9 cellular contexts compared by ENCODE assay signal in genomic region chr12:26701604-26702215, GRCh38.
DNase-seq lines count a peak whose midpoint lies in the region; ATAC-seq and TF ChIP-seq lines count a peak whose summit lies in the region.
"Had no signal": no experiment of that assay in that cellular context is flagged by ENCODE, and none has a peak within 500 bp of the region (broad histone marks: within the 10 kb centered on the region; RNA-seq: fewer than 3 reads in every experiment).

No MANE protein-coding gene starts in this region.

- H3K4me1 ChIP-seq in KMS-11 (ENCODE audit: low read depth, poor library complexity, severe bottlenecking) (no peaks in the 10 kb centered on the region), stomach (peaks cover 13 to 25% (median 19%) of the 10 kb centered on the region in 4 donors)

- H3K79me2 ChIP-seq in KMS-11 (ENCODE audit: insufficient read depth, low read depth): no peaks in the 10 kb centered on the region

- peak; percentile 15 for DNase-seq in DMS153 treated with DMSO at 0.1 percent for 48 hours (lab: John Stamatoyannopoulos, UW; ENCODE audit: unreplicated experiment)
- peak; percentile 57 for DNase-seq in SK-N-DZ (ENCODE audit: low spot score)
- DNase-seq in fibroblast of the conjunctiva (ENCODE audit: low read depth): peak; percentile 33
- DNase-seq in stomach: no peak

- H3K4me2 ChIP-seq in KMS-11: no peak overlapping the region

- no peak for TF ChIP-seq POLR2A in stomach (IDR thresholded peaks at IDR 0.05)

- H3K27ac ChIP-seq in KMS-11 (no peak overlapping the region), stomach (no peak overlapping the region)

- H3K27me3 ChIP-seq in KMS-11 (ENCODE audit: insufficient read depth, low read depth): no peaks in the 10 kb centered on the region
- H3K27me3 ChIP-seq in stomach: no peaks in the 10 kb centered on the region

- no peaks in the 10 kb centered on the region for H3K9me3 ChIP-seq in stomach

- intact Hi-C loops in stomach (cut with DNase I; ENCODE audit: low total_unique reads): no loop called here

- no peaks in the 10 kb centered on the region for H4K20me1 ChIP-seq in KMS-11 (ENCODE audit: insufficient read depth)

- peak; percentile 73 for TF ChIP-seq CTCF in KMS-11 (conservative IDR thresholded peaks at IDR 0.05; ENCODE audit: low read depth, low read length)
- peak in 4 of 7 experiments; percentile 17 to 44 (median 42) for TF ChIP-seq CTCF in stomach (IDR thresholded peaks at IDR 0.05)

- no peak for TF ChIP-seq EP300 in stomach (IDR thresholded peaks at IDR 0.05)

- ATAC-seq in HG02610 (IDR thresholded peaks at IDR 0.05; ENCODE audit: unreplicated experiment): no peak
- ATAC-seq in GM21360 (IDR thresholded peaks at IDR 0.05; ENCODE audit: unreplicated experiment): no peak
- ATAC-seq in HG03457 (IDR thresholded peaks at IDR 0.05; ENCODE audit: unreplicated experiment): no peak
- ATAC-seq: naive thymus-derived CD8-positive, alpha-beta T cell had no signal

- no peak overlapping the region for H2AFZ ChIP-seq in KMS-11 (ENCODE audit: low read depth)

- H3K4me3 ChIP-seq in KMS-11 (IDR thresholded peaks at IDR 0.05; ENCODE audit: insufficient read depth, low read depth, low read length): no peak overlapping the region
- no peak overlapping the region for H3K4me3 ChIP-seq in stomach

- H3K9ac ChIP-seq in KMS-11: no peak overlapping the region

- 68 to 92% (median 82%) methylated on average over 1 of the region's 1 CpG for WGBS in stomach, 5 donors

- no peaks in the 10 kb centered on the region for H3K36me3 ChIP-seq in KMS-11 (ENCODE audit: insufficient read depth)
- peaks cover 0 to 7% (median 4%) of the 10 kb centered on the region in 4 donors for H3K36me3 ChIP-seq in stomach
